1 cellular context compared by ENCODE assay signal in the genomic region with DNA sequence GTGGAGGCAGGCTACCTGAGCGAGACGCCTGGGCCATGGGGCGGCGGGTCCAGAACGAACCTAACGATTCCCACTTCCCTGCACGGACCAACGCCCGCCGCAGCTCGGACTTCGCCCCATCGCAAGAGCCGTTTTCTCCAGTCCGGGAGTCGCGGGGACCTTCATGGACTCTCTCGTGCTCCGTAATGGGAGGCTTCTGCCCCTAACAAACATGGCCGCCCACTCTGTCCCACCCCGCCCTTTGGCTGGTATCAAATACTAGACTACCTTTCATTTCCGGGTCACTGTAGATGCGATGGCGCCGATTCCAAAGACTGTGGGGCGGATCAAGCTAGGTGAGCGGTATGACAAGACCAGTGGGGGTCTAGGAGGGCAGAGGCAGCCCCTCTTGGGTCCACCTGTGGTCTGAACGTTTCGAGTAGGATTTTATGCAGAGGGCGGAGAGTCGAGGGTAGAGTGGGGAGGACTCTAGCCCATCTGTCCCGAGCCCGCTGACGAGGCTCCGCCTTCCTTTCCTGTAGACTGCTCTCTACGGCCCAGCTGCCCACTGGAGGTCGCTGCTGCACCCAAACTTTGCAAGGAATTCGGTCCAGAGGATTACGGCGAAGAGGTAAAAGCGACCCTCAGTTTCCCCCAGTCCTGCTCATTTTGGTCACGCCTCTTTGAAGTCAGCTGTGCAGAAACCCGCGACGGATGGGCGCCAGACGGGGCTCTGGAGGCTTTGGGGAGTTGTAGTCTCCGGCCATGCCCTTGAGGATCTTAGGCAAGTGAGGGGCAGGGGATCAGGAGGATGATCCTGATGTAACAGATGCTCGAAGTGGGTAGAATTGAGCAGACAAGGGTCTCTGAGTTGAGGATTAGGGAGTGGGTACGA.
TF ChIP-seq lines count a peak whose summit lies in the region.

A gene with protein sequence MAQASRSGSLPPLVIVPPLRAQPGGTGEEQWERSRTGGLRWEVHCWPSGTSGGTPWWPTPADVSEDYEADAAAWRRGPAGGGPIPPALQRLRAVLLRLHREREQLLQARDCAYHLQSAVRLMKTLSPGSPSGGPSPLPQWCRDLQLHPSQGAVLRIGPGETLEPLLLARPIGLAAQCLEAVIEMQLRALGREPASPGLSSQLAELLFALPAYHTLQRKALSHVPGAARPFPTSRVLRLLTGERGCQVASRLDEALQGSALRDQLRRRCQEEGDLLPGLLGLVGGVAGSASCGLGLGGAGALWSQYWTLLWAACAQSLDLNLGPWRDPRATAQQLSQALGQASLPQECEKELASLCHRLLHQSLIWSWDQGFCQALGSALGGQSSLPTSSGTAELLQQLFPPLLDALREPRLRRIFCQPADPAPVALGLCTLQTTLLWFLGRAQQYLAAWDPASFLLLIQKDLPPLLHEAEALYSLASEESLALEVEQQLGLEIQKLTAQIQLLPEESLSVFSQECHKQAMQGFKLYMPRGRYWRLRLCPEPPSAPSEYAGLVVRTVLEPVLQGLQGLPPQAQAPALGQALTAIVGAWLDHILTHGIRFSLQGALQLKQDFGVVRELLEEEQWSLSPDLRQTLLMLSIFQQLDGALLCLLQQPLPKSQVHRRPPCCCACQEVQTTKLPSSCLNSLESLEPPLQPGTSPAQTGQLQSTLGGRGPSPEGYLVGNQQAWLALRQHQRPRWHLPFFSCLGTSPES (minus strand): TSS at position 198 of the 874 bp plus-strand sequence. CDS start 161 bp downstream, at position 37.
A gene (plus strand): TSS at position 281 of the 874 bp plus-strand sequence. CDS start 15 bp downstream, at position 296.

TF ChIP-seq in H1, 55 proteins besides CTCF, POLR2A, EP300 and RAD21 (continued from another document):
- no peak for TF ChIP-seq POU5F1 (IDR thresholded peaks at IDR 0.05; ENCODE audit: low read depth, low read length)
- peak; percentile 74 for TF ChIP-seq TAF1 (IDR thresholded peaks at IDR 0.05; ENCODE audit: low read depth, low read length)
- TF ChIP-seq TBP (IDR thresholded peaks at IDR 0.05; ENCODE audit: low read depth, low read length): peak; percentile 68
- TF ChIP-seq KDM5A (IDR thresholded peaks at IDR 0.05; ENCODE audit: low read length): peak; percentile 94
- TF ChIP-seq MAFK (IDR thresholded peaks at IDR 0.05; ENCODE audit: low read depth, low read length): no peak
- TF ChIP-seq TEAD4 (IDR thresholded peaks at IDR 0.05; ENCODE audit: low read depth, low read length): peak; percentile 85
- TF ChIP-seq, protein P1, sequence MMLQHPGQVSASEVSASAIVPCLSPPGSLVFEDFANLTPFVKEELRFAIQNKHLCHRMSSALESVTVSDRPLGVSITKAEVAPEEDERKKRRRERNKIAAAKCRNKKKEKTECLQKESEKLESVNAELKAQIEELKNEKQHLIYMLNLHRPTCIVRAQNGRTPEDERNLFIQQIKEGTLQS (IDR thresholded peaks at IDR 0.05; ENCODE audit: insufficient read depth, low read depth, low read length): no peak
- TF ChIP-seq GABPA (IDR thresholded peaks at IDR 0.05; ENCODE audit: borderline replicate concordance, insufficient read depth, low read length): peak; percentile 80
- peak; percentile 34 for TF ChIP-seq SAP30 (IDR thresholded peaks at IDR 0.05; ENCODE audit: insufficient read depth, insufficient replicate concordance, low read length)
